ENCODE assay signal across 8 cellular contexts in genomic region chr7:100612730-100613446, GRCh38. TPM values are rescaled to one million over a fixed set of nuclear protein-coding genes. Genes with fewer than 3 reads are reported as not detected.
DNase-seq lines count a peak whose midpoint lies in the region; ATAC-seq and TF ChIP-seq lines count a peak whose summit lies in the region.

No MANE protein-coding gene starts in this region.

- intact Hi-C loops in A673 (cut with micrococcal nuclease; ENCODE audit: unreplicated experiment) = no loop called here

- H2AK5ac ChIP-seq in neuronal stem cell (ENCODE audit: low read depth, low read length) = peak overlapping the region; percentile 23

- no peaks in the 10 kb centered on the region for H4K20me1 ChIP-seq in SK-N-SH (ENCODE audit: insufficient read depth)

- ATAC-seq in GM19351 (IDR thresholded peaks at IDR 0.05; ENCODE audit: unreplicated experiment) (peak; percentile 7), esophagus mucosa (peak; percentile 24), HG03442 (IDR thresholded peaks at IDR 0.05; ENCODE audit: unreplicated experiment) (no peak)

- TSS peak; percentile 56 for BruUV-seq in A673 (replicated peaks; lab: Mats Ljungman, UMichigan)

- H3K27ac ChIP-seq in A673 (ENCODE audit: low read depth, low read length, poor library complexity, severe bottlenecking) (peak overlapping the region; percentile 91), SK-N-SH (ENCODE audit: low read depth in 2 of 2, low read length in 1 of 2) (peak overlapping the region in 1 of 2 experiments; percentile 43; a peak in 1 of 4 replicates), neuronal stem cell (replicated peaks; ENCODE audit: low read length) (no peak overlapping the region)

- peak overlapping the region; percentile 70 for H2AFZ ChIP-seq in SK-N-SH (ENCODE audit: low read depth)
- peak overlapping the region; percentile 92 for H2AFZ ChIP-seq in neuronal stem cell (ENCODE audit: low read length)

- no peak overlapping the region for H4K91ac ChIP-seq in neuronal stem cell (ENCODE audit: low read depth, low read length, poor library complexity)

- WGBS in SK-N-SH (ENCODE audit: low lambda C conversion rate) = 5% methylated on average over 27 of the region's 29 CpGs
- WGBS in neuronal stem cell (ENCODE audit: extremely low coverage in 2 of 2, insufficient read length in 2 of 2, insufficient replicate concordance in 1 of 2), 2 donors = no CpG with 5 or more reads among the region's 29 CpGs

- TF ChIP-seq CTCF in A673 (conservative IDR thresholded peaks at IDR 0.05; ENCODE audit: low read depth, low read length) = peak; percentile 27
- TF ChIP-seq CTCF in SK-N-SH (IDR thresholded peaks at IDR 0.05) = peak; percentile 39

- H3K36me3 ChIP-seq in A673 (ENCODE audit: insufficient read depth, low read length, poor library complexity, severe bottlenecking) (peaks cover 2% of the 10 kb centered on the region), SK-N-SH (replicated peaks in 1 of 2; ENCODE audit: control insufficient read depth in 1 of 2, insufficient read depth in 2 of 2, low read length in 1 of 2) (peaks cover 3 to 7% of the 10 kb centered on the region in 2 experiments), neuronal stem cell (replicated peaks in 1 of 2; ENCODE audit: control insufficient read depth in 2 of 2, insufficient read depth in 2 of 2, low read length in 2 of 2) (peaks cover 0 to 9% of the 10 kb centered on the region in 2 donors)

- no peaks in the 10 kb centered on the region for H3K9me2 ChIP-seq in SK-N-SH

- POLR2A ChIA-PET in A673 (lab: Charles Lee; ENCODE audit: low non-redundant PET) (interaction anchor here (0.5 to 0.6 kb wide), 2 partner anchors 262 to 488 kb away, joined by 3 to 4 read pairs; partner anchors contain the start of gene SRRT), SK-N-SH (lab: Yijun Ruan, JAX) (interaction anchor here (0.8 to 2.6 kb wide), 16 partner anchors 10 to 184 kb away, joined by 3 to 39 read pairs (median 8); partner anchors contain the start of genes ACTL6B, FBXO24, GIGYF1 and GNB2), HEK293T (lab: Yijun Ruan, JAX) (interaction anchor here (0.7 to 2.3 kb wide), 13 partner anchors 10 to 262 kb away, joined by 3 to 23 read pairs (median 5); partner anchors contain the start of genes FBXO24, GNB2, LRCH4 and POP7)

- H3K14ac ChIP-seq in neuronal stem cell (ENCODE audit: low read length) = no peak overlapping the region

- H3K4ac ChIP-seq in neuronal stem cell (ENCODE audit: low read length) = no peak overlapping the region

- H2BK5ac ChIP-seq in neuronal stem cell (ENCODE audit: low read length) = no peak overlapping the region

- H3K9me3 ChIP-seq in A673 (ENCODE audit: low read depth, low read length, poor library complexity, severe bottlenecking) (no peaks in the 10 kb centered on the region), SK-N-SH (no peaks in the 10 kb centered on the region), neuronal stem cell (replicated peaks in 1 of 2; ENCODE audit: control insufficient read depth in 2 of 2, insufficient read depth in 1 of 2, low read depth in 1 of 2, low read length in 2 of 2) (no peaks in the 10 kb centered on the region)

- H2BK120ac ChIP-seq in neuronal stem cell (ENCODE audit: low read depth, low read length) = no peak overlapping the region

- CTCF ChIA-PET in A673 (lab: Charles Lee) = interaction anchor here (0.6 to 1.0 kb wide), 5 partner anchors 21 to 110 kb away, joined by 3 to 8 read pairs (median 5); no protein-coding TSS in a partner anchor
- CTCF ChIA-PET in SK-N-SH (lab: Yijun Ruan, JAX) = interaction anchor here (0.7 to 9.1 kb wide), 36 partner anchors 9 to 239 kb away, joined by 3 to 119 read pairs (median 4); partner anchors contain the start of genes ACTL6B, EPHB4, EPO and FBXO24
- CTCF ChIA-PET in HEK293T (lab: Yijun Ruan, JAX) = interaction anchor here (1.0 to 1.9 kb wide), 7 partner anchors 13 to 113 kb away, joined by 3 to 9 read pairs (median 3); partner anchors contain the start of genes FBXO24 and LRCH4

- peaks cover 36% of the 10 kb centered on the region for H3F3A ChIP-seq in SK-N-SH (replicated peaks; ENCODE audit: insufficient read depth)

- peak; percentile 60 for TF ChIP-seq RAD21 in SK-N-SH (IDR thresholded peaks at IDR 0.05; ENCODE audit: low read length)

- H3K9ac ChIP-seq in SK-N-SH = peak overlapping the region; percentile 69
- H3K9ac ChIP-seq in neuronal stem cell (ENCODE audit: low read depth, low read length, poor library complexity) = peak overlapping the region; percentile 85

- DNase-seq in A673 (ENCODE audit: low spot score) = no peak
- DNase-seq in SK-N-SH = peak; percentile 75
- DNase-seq in neuronal stem cell (ENCODE audit: low spot score) = no peak
- DNase-seq in HEK293T (ENCODE audit: extremely low spot score) = no peak
- no peak for DNase-seq in medulla oblongata (ENCODE audit: extremely low spot score)

- H3K18ac ChIP-seq in neuronal stem cell (ENCODE audit: low read length) = peak overlapping the region; percentile 58

- H2BK12ac ChIP-seq in neuronal stem cell (ENCODE audit: low read length) = no peak overlapping the region

- no peak for TF ChIP-seq EP300 in SK-N-SH (IDR thresholded peaks at IDR 0.05; ENCODE audit: borderline replicate concordance in 1 of 2, low read depth in 1 of 2, low read length in 1 of 2)

- H3K4me3 ChIP-seq in A673 (ENCODE audit: low read depth, low read length, poor library complexity, severe bottlenecking) (peak overlapping the region; percentile 56), SK-N-SH (ENCODE audit: low read depth in 2 of 2, low read length in 1 of 2) (peak overlapping the region; percentile 67 to 80), neuronal stem cell (ENCODE audit: low read length in 2 of 2) (peak overlapping the region; percentile 60 to 76)

- peaks cover 6% of the 10 kb centered on the region; the same call in 1 of the 2 replicates for H3K79me2 ChIP-seq in SK-N-SH (ENCODE audit: insufficient read depth)

- H3K23ac ChIP-seq in neuronal stem cell (ENCODE audit: low read depth, low read length, poor library complexity) = peak overlapping the region; percentile 15

- no peaks in the 10 kb centered on the region for H3K79me1 ChIP-seq in neuronal stem cell (ENCODE audit: low read depth, low read length)

- peaks cover 7% of the 10 kb centered on the region for H3K4me1 ChIP-seq in A673 (ENCODE audit: insufficient read depth, low read length, poor library complexity, severe bottlenecking)
- peaks cover 0 to 8% of the 10 kb centered on the region in 2 experiments; a peak in 1 of 4 replicates for H3K4me1 ChIP-seq in SK-N-SH (ENCODE audit: control insufficient read depth in 1 of 2, insufficient read depth in 2 of 2, low read depth in 1 of 2, low read length in 1 of 2)
- H3K4me1 ChIP-seq in neuronal stem cell (ENCODE audit: control insufficient read depth in 2 of 2, insufficient read depth in 1 of 2, low read depth in 1 of 2, low read length in 2 of 2) = peaks cover 3 to 6% of the 10 kb centered on the region in 2 donors

- H3K4me2 ChIP-seq in SK-N-SH (peak overlapping the region; percentile 100), neuronal stem cell (ENCODE audit: insufficient read depth, low read length, poor library complexity, severe bottlenecking) (peak overlapping the region; percentile 94)

- no peak overlapping the region for H4K8ac ChIP-seq in neuronal stem cell (ENCODE audit: low read depth, low read length)

- H2BK15ac ChIP-seq in neuronal stem cell (ENCODE audit: low read length) = peak overlapping the region; percentile 28

- H3K27me3 ChIP-seq in A673 (replicated peaks; ENCODE audit: insufficient read depth, low read depth, low read length, poor library complexity) = no peaks in the 10 kb centered on the region
- H3K27me3 ChIP-seq in SK-N-SH (ENCODE audit: insufficient read depth) = no peaks in the 10 kb centered on the region
- H3K27me3 ChIP-seq in neuronal stem cell (ENCODE audit: control insufficient read depth in 3 of 3, insufficient read depth in 3 of 3, low read depth in 1 of 3, low read length in 3 of 3) = no peaks in the 10 kb centered on the region

TF ChIP-seq in SK-N-SH, 30 proteins besides CTCF, POLR2A, EP300 and RAD21 (continues in another document):
- TF ChIP-seq MXI1 (IDR thresholded peaks at IDR 0.05; ENCODE audit: low read depth, low read length) = peak; percentile 62

TF ChIP-seq in HEK293T, 16 proteins besides CTCF, POLR2A, EP300 and RAD21:
- TF ChIP-seq FOXA1 (IDR thresholded peaks at IDR 0.05) (no peak), LEF1 (IDR thresholded peaks at IDR 0.05; ENCODE audit: borderline replicate concordance) (no peak), BHLHE40 (IDR thresholded peaks at IDR 0.05; ENCODE audit: borderline replicate concordance) (no peak), ARNT (IDR thresholded peaks at IDR 0.05) (no peak)

RNA-seq across cellular contexts. Expression of gene MOSPD3, which starts 0.5 kb away (rescaled TPM):
- total RNA-seq in A673 (2021) (17.3 and 24.8 TPM in 2 replicates), esophagus mucosa (23.2 TPM)
- 30.0 and 61.7 TPM in 2 replicates for polyA plus RNA-seq in SK-N-SH (2012; rRNA removed)
- polyA plus RNA-seq in SK-N-SH (2012; cell fraction: cytosol; rRNA removed) = 23.2 and 36.6 TPM in 2 replicates
- polyA plus RNA-seq in SK-N-SH (2012; cell fraction: nucleus; rRNA removed) = 81.3 and 91.3 TPM in 2 replicates
- 24.3 TPM for polyA plus RNA-seq in neuronal stem cell (2013, experiment 1 of 2)
- 22.7 TPM for polyA plus RNA-seq in neuronal stem cell (2013, experiment 2 of 2)

RNA-seq across cellular contexts. Expression of gene PCOLCE, which starts 10.7 kb away (rescaled TPM):
- total RNA-seq in A673 (2021) (45.0 and 70.1 TPM in 2 replicates), esophagus mucosa (5.2 TPM)
- 190 and 448 TPM in 2 replicates for polyA plus RNA-seq in SK-N-SH (2012; rRNA removed)
- 153 and 201 TPM in 2 replicates for polyA plus RNA-seq in SK-N-SH (2012; cell fraction: cytosol; rRNA removed)
- polyA plus RNA-seq in SK-N-SH (2012; cell fraction: nucleus; rRNA removed) = 1,146 and 1,459 TPM in 2 replicates
- 24.7 TPM for polyA plus RNA-seq in neuronal stem cell (2013, experiment 1 of 2)
- 24.4 TPM for polyA plus RNA-seq in neuronal stem cell (2013, experiment 2 of 2)

RNA-seq across cellular contexts. Expression of gene FBXO24, which starts 26.8 kb away (rescaled TPM):
- total RNA-seq in A673 (2021) (0.44 and 0.75 TPM in 2 replicates), esophagus mucosa (0.32 TPM)
- 0.71 and 0.94 TPM in 2 replicates for polyA plus RNA-seq in SK-N-SH (2012; rRNA removed)
- 0.52 and 0.54 TPM in 2 replicates for polyA plus RNA-seq in SK-N-SH (2012; cell fraction: cytosol; rRNA removed)
- 3.3 and 3.7 TPM in 2 replicates for polyA plus RNA-seq in SK-N-SH (2012; cell fraction: nucleus; rRNA removed)
- 1.2 TPM for polyA plus RNA-seq in neuronal stem cell (2013, experiment 1 of 2)
- 1.1 TPM for polyA plus RNA-seq in neuronal stem cell (2013, experiment 2 of 2)

RNA-seq across cellular contexts. Expression of gene LRCH4, which starts 27.0 kb away (rescaled TPM):
- total RNA-seq in A673 (2021) = 42.4 and 50.4 TPM in 2 replicates
- polyA plus RNA-seq in SK-N-SH (2012; rRNA removed) = 24.2 and 29.8 TPM in 2 replicates
- 6.4 and 8.9 TPM in 2 replicates for polyA plus RNA-seq in SK-N-SH (2012; cell fraction: cytosol; rRNA removed)
- polyA plus RNA-seq in SK-N-SH (2012; cell fraction: nucleus; rRNA removed) = 189 and 213 TPM in 2 replicates
- total RNA-seq in esophagus mucosa = 19.3 TPM
- 30.1 TPM for polyA plus RNA-seq in neuronal stem cell (2013, experiment 1 of 2)
- polyA plus RNA-seq in neuronal stem cell (2013, experiment 2 of 2) = 28.3 TPM

RNA-seq across cellular contexts. Expression of gene TFR2, which starts 28.5 kb away (rescaled TPM):
- total RNA-seq in A673 (2021) (1.4 and 2.0 TPM in 2 replicates), esophagus mucosa (0.68 TPM)
- polyA plus RNA-seq in SK-N-SH (2012; rRNA removed) = 0.30 and 0.32 TPM in 2 replicates
- 0.13 and 0.33 TPM in 2 replicates for polyA plus RNA-seq in SK-N-SH (2012; cell fraction: cytosol; rRNA removed)
- polyA plus RNA-seq in SK-N-SH (2012; cell fraction: nucleus; rRNA removed) = 1.5 TPM in 2 replicates
- polyA plus RNA-seq in neuronal stem cell (2013, experiment 1 of 2) = 0.53 TPM
- polyA plus RNA-seq in neuronal stem cell (2013, experiment 2 of 2) = 0.47 TPM
